In the genomic region with DNA sequence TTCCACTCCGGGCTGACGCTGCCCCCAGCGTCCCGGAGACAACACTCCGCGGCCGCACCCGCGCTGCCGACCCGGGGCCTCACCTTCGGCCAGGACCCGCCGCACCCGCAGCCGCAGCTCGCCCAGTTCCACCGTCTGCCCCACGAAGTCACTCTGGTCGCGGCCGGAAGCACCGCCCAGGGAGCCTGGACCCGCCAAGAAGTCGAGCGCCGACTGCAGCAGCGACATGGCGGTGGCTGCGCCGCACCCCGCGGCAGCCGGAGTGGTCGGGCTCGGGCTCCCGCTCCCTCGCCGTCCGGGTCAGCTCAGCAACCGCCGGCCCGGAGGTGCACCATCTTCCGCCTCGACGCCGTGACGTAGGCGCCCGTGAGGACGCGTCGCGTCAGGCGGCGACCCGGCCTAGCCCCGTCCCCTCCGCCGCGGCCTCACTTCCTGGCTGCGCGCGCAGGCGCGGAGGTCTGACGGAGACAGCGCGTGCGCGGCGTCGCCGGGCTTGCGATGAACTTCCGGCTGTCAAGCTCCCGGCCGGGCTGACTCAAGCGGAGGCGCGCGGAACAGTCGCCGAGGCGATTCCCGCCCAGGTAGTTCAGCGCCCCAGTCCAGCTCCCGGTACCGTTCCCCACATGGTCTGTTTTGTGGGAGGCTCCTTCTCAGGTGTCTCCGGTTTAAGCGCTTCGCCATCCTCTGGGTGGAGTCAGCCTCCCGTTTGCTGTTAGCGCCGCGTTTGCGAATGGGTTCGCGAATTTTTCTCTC, we compare ENCODE assay signal across 1 cellular context.
TF ChIP-seq lines count a peak whose summit lies in the region.

A gene (minus strand): TSS at position 357 of the 753 bp plus-strand sequence. CDS start 129 bp downstream, at position 228.
A gene with protein sequence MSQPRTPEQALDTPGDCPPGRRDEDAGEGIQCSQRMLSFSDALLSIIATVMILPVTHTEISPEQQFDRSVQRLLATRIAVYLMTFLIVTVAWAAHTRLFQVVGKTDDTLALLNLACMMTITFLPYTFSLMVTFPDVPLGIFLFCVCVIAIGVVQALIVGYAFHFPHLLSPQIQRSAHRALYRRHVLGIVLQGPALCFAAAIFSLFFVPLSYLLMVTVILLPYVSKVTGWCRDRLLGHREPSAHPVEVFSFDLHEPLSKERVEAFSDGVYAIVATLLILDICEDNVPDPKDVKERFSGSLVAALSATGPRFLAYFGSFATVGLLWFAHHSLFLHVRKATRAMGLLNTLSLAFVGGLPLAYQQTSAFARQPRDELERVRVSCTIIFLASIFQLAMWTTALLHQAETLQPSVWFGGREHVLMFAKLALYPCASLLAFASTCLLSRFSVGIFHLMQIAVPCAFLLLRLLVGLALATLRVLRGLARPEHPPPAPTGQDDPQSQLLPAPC (plus strand): TSS at position 501 of the 753 bp plus-strand sequence. CDS start 15,280 bp downstream, outside the sequence.

TF ChIP-seq in K562, 482 proteins besides CTCF, POLR2A, EP300 and RAD21 (continued from another document and continues in another):
- TF ChIP-seq, protein P1, sequence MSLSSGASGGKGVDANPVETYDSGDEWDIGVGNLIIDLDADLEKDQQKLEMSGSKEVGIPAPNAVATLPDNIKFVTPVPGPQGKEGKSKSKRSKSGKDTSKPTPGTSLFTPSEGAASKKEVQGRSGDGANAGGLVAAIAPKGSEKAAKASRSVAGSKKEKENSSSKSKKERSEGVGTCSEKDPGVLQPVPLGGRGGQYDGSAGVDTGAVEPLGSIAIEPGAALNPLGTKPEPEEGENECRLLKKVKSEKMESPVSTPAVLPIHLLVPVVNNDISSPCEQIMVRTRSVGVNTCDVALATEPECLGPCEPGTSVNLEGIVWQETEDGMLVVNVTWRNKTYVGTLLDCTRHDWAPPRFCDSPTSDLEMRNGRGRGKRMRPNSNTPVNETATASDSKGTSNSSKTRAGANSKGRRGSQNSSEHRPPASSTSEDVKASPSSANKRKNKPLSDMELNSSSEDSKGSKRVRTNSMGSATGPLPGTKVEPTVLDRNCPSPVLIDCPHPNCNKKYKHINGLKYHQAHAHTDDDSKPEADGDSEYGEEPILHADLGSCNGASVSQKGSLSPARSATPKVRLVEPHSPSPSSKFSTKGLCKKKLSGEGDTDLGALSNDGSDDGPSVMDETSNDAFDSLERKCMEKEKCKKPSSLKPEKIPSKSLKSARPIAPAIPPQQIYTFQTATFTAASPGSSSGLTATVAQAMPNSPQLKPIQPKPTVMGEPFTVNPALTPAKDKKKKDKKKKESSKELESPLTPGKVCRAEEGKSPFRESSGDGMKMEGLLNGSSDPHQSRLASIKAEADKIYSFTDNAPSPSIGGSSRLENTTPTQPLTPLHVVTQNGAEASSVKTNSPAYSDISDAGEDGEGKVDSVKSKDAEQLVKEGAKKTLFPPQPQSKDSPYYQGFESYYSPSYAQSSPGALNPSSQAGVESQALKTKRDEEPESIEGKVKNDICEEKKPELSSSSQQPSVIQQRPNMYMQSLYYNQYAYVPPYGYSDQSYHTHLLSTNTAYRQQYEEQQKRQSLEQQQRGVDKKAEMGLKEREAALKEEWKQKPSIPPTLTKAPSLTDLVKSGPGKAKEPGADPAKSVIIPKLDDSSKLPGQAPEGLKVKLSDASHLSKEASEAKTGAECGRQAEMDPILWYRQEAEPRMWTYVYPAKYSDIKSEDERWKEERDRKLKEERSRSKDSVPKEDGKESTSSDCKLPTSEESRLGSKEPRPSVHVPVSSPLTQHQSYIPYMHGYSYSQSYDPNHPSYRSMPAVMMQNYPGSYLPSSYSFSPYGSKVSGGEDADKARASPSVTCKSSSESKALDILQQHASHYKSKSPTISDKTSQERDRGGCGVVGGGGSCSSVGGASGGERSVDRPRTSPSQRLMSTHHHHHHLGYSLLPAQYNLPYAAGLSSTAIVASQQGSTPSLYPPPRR (CRISPR knock-in tag; IDR thresholded peaks at IDR 0.05; ENCODE audit: borderline replicate concordance) = 0 out of 2 replicates have a peak, but pooled peaks have one; percentile 48
- TF ChIP-seq TRIM28 (IDR thresholded peaks at IDR 0.05) = no peak
- no peak for TF ChIP-seq TAF15 (IDR thresholded peaks at IDR 0.05; ENCODE audit: low read depth, low read length)
- TF ChIP-seq ASH1L (IDR thresholded peaks at IDR 0.05; ENCODE audit: borderline replicate concordance, low read depth, partially characterized antibody) = no peak
- TF ChIP-seq, protein P2, sequence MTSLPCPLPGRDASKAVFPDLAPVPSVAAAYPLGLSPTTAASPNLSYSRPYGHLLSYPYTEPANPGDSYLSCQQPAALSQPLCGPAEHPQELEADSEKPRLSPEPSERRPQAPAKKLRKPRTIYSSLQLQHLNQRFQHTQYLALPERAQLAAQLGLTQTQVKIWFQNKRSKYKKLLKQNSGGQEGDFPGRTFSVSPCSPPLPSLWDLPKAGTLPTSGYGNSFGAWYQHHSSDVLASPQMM (CRISPR knock-in tag; IDR thresholded peaks at IDR 0.05) = no peak
- TF ChIP-seq HEY1 (CRISPR knock-in tag; IDR thresholded peaks at IDR 0.05; ENCODE audit: borderline replicate concordance) = no peak
- TF ChIP-seq FUS (optimal IDR thresholded peaks at IDR 0.05; ENCODE audit: low read depth, low read length) = peak; percentile 87
- TF ChIP-seq TCF7 (IDR thresholded peaks at IDR 0.05; ENCODE audit: borderline replicate concordance) = no peak
- TF ChIP-seq, protein P3, sequence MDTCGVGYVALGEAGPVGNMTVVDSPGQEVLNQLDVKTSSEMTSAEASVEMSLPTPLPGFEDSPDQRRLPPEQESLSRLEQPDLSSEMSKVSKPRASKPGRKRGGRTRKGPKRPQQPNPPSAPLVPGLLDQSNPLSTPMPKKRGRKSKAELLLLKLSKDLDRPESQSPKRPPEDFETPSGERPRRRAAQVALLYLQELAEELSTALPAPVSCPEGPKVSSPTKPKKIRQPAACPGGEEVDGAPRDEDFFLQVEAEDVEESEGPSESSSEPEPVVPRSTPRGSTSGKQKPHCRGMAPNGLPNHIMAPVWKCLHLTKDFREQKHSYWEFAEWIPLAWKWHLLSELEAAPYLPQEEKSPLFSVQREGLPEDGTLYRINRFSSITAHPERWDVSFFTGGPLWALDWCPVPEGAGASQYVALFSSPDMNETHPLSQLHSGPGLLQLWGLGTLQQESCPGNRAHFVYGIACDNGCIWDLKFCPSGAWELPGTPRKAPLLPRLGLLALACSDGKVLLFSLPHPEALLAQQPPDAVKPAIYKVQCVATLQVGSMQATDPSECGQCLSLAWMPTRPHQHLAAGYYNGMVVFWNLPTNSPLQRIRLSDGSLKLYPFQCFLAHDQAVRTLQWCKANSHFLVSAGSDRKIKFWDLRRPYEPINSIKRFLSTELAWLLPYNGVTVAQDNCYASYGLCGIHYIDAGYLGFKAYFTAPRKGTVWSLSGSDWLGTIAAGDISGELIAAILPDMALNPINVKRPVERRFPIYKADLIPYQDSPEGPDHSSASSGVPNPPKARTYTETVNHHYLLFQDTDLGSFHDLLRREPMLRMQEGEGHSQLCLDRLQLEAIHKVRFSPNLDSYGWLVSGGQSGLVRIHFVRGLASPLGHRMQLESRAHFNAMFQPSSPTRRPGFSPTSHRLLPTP (IDR thresholded peaks at IDR 0.05; ENCODE audit: borderline replicate concordance, extremely low read depth, insufficient read length) = no peak
- TF ChIP-seq TEAD1 (CRISPR knock-in tag; IDR thresholded peaks at IDR 0.05) = peak in 1 of 2 experiments; percentile 65; a peak in 1 of 4 replicates
- no peak for TF ChIP-seq IFI16 (CRISPR knock-in tag; IDR thresholded peaks at IDR 0.05)
- no peak for TF ChIP-seq DACH1 (IDR thresholded peaks at IDR 0.05; ENCODE audit: partially characterized antibody)
- TF ChIP-seq ATF7 (IDR thresholded peaks at IDR 0.05) = peak; percentile 88
- peak; percentile 39 for TF ChIP-seq PRPF4 (IDR thresholded peaks at IDR 0.05; ENCODE audit: insufficient read depth, low read depth, low read length, poor library complexity, severe bottlenecking)
- no peak for TF ChIP-seq SMARCA4 (IDR thresholded peaks at IDR 0.05)
- TF ChIP-seq LCOR (CRISPR knock-in tag; IDR thresholded peaks at IDR 0.05) = peak; percentile 34; the same call in 1 of the 2 replicates
- 0 out of 2 replicates have a peak, but pooled peaks have one; percentile 10 for TF ChIP-seq XRCC5 (IDR thresholded peaks at IDR 0.05; ENCODE audit: low read depth, low read length)
- TF ChIP-seq, protein P4, sequence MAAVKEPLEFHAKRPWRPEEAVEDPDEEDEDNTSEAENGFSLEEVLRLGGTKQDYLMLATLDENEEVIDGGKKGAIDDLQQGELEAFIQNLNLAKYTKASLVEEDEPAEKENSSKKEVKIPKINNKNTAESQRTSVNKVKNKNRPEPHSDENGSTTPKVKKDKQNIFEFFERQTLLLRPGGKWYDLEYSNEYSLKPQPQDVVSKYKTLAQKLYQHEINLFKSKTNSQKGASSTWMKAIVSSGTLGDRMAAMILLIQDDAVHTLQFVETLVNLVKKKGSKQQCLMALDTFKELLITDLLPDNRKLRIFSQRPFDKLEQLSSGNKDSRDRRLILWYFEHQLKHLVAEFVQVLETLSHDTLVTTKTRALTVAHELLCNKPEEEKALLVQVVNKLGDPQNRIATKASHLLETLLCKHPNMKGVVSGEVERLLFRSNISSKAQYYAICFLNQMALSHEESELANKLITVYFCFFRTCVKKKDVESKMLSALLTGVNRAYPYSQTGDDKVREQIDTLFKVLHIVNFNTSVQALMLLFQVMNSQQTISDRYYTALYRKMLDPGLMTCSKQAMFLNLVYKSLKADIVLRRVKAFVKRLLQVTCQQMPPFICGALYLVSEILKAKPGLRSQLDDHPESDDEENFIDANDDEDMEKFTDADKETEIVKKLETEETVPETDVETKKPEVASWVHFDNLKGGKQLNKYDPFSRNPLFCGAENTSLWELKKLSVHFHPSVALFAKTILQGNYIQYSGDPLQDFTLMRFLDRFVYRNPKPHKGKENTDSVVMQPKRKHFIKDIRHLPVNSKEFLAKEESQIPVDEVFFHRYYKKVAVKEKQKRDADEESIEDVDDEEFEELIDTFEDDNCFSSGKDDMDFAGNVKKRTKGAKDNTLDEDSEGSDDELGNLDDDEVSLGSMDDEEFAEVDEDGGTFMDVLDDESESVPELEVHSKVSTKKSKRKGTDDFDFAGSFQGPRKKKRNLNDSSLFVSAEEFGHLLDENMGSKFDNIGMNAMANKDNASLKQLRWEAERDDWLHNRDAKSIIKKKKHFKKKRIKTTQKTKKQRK (IDR thresholded peaks at IDR 0.05; ENCODE audit: borderline replicate concordance, low read depth, low read length) = no peak
- TF ChIP-seq DNMT1 (IDR thresholded peaks at IDR 0.05) = no peak
- peak; percentile 74; the same call in 1 of the 2 replicates for TF ChIP-seq ESRRA (IDR thresholded peaks at IDR 0.05; ENCODE audit: borderline replicate concordance, low read depth)
- TF ChIP-seq, protein P5, sequence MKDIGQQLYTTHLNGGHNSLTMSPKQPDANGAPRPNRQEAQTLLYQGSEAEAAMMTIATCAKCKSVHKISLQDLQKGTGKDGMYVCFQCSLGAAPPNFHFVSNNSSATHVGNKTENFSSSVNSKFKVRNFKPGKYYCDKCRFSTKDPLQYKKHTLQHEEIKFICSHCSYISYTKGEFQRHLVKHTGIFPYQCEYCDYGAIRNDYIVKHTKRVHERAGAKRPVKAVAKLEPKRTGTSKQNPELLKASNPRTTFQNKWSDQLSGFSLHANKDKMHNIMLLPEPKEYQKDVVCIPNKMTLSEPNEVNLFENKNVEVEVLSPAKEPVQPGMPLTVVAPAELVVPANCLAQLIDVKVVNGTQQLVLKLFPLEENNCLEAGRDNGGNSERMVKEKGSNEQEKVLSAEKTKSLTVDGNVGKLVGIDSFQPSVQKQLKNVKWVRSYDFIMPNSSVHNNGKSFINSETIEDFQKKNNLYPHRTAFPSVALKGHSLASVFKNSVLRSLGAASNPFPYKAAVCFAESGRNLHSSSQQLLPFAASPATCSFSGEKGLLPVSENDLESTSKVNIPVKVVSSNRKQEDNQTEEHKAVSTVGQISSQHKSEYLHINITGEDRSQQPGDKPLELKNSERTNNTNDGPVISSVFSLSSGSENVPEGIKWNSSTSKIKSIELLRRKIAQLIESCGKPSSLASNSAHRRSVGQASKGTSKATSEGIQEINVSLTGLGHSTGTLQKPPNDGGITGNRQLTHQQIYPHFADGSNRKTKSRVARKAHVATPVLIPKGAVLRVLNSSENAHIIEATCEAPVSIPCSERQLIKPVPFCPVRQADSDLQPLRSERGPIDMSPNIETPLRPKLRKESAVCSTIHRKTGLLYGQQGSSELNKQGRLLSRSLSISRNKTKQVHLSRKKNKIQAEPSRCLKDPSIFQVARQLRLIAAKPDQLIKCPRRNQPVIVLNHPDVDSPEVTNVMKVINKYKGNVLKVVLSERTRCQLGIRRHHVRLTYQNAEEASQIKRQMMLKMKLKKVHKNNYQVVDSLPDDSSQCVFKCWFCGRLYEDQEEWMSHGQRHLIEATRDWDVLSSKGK (CRISPR knock-in tag; IDR thresholded peaks at IDR 0.05) = no peak
- no peak for TF ChIP-seq ZNF830 (CRISPR knock-in tag; IDR thresholded peaks at IDR 0.05)
- TF ChIP-seq, protein P6, sequence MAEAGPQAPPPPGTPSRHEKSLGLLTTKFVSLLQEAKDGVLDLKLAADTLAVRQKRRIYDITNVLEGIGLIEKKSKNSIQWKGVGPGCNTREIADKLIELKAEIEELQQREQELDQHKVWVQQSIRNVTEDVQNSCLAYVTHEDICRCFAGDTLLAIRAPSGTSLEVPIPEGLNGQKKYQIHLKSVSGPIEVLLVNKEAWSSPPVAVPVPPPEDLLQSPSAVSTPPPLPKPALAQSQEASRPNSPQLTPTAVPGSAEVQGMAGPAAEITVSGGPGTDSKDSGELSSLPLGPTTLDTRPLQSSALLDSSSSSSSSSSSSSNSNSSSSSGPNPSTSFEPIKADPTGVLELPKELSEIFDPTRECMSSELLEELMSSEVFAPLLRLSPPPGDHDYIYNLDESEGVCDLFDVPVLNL (CRISPR knock-in tag; IDR thresholded peaks at IDR 0.05; ENCODE audit: low read depth) = no peak
- TF ChIP-seq CCNT2 (IDR thresholded peaks at IDR 0.05; ENCODE audit: borderline replicate concordance, extremely low read depth, insufficient read length, low read depth, low read length) = peak; percentile 71
- no peak for TF ChIP-seq ZNF134 (CRISPR knock-in tag; conservative IDR thresholded peaks at IDR 0.05)
- no peak for TF ChIP-seq FOXK2 (conservative IDR thresholded peaks at IDR 0.05 in 1 of 2, IDR thresholded peaks at IDR 0.05 in 1 of 2; ENCODE audit: low read depth in 2 of 2)
- TF ChIP-seq CHCHD3 (CRISPR knock-in tag; IDR thresholded peaks at IDR 0.05) = no peak
- TF ChIP-seq SNRNP70 (optimal IDR thresholded peaks at IDR 0.05; ENCODE audit: low read depth, low read length) = no peak
- TF ChIP-seq RBBP5 (IDR thresholded peaks at IDR 0.05; ENCODE audit: borderline replicate concordance, insufficient read depth, low read length, poor library complexity, severe bottlenecking) = peak; percentile 97
- TF ChIP-seq ARID1B (IDR thresholded peaks at IDR 0.05) = no peak
- TF ChIP-seq PTTG1 (tag; IDR thresholded peaks at IDR 0.05; ENCODE audit: low read depth) = no peak
- no peak for TF ChIP-seq STAG1 (CRISPR knock-in tag; IDR thresholded peaks at IDR 0.05; ENCODE audit: borderline replicate concordance)
- no peak for TF ChIP-seq HSF4 (CRISPR knock-in tag; IDR thresholded peaks at IDR 0.05; ENCODE audit: borderline replicate concordance)
- TF ChIP-seq, protein P7, sequence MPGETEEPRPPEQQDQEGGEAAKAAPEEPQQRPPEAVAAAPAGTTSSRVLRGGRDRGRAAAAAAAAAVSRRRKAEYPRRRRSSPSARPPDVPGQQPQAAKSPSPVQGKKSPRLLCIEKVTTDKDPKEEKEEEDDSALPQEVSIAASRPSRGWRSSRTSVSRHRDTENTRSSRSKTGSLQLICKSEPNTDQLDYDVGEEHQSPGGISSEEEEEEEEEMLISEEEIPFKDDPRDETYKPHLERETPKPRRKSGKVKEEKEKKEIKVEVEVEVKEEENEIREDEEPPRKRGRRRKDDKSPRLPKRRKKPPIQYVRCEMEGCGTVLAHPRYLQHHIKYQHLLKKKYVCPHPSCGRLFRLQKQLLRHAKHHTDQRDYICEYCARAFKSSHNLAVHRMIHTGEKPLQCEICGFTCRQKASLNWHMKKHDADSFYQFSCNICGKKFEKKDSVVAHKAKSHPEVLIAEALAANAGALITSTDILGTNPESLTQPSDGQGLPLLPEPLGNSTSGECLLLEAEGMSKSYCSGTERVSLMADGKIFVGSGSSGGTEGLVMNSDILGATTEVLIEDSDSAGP (CRISPR knock-in tag; IDR thresholded peaks at IDR 0.05) = no peak
- TF ChIP-seq ZNF12 (CRISPR knock-in tag; IDR thresholded peaks at IDR 0.05) = 0 out of 2 replicates have a peak, but pooled peaks have one; percentile 70
- TF ChIP-seq ESRRB (CRISPR knock-in tag; IDR thresholded peaks at IDR 0.05; ENCODE audit: borderline replicate concordance) = no peak
